ENCODE assay signal across 6 cellular contexts in genomic region chr5:100614308-100614707, GRCh38.
"Had no signal": no experiment of that assay in that cellular context is flagged by ENCODE, and none has a peak within 500 bp of the region (broad histone marks: within the 10 kb centered on the region; RNA-seq: fewer than 3 reads in every experiment).

No MANE protein-coding gene starts in this region.

- H3K4me2 ChIP-seq: KMS-11 had no signal

- FAIRE-seq: HTR-8/SVneo had no signal

- DNase-seq: IMR-90, KBM-7, KG1 had no signal

- H3K9ac ChIP-seq: KMS-11 had no signal

- H3K27ac ChIP-seq: HL-60, KMS-11 had no signal
